2 cellular contexts compared by ENCODE assay signal in genomic region chr10:20618148-20618547, GRCh38.
TF ChIP-seq lines count a peak whose summit lies in the region.

No MANE protein-coding gene starts in this region.

TF ChIP-seq in A549, 52 proteins besides CTCF, POLR2A, EP300 and RAD21:
- TF ChIP-seq MAFK (IDR thresholded peaks at IDR 0.05; ENCODE audit: partially characterized antibody), result peak; percentile 32
- no peak for TF ChIP-seq HOXB5 (CRISPR knock-in tag; IDR thresholded peaks at IDR 0.05)

TF ChIP-seq in H1, 55 proteins besides CTCF, POLR2A, EP300 and RAD21:
- TF ChIP-seq SRF (IDR thresholded peaks at IDR 0.05; ENCODE audit: low read depth, low read length) (no peak), BACH1 (IDR thresholded peaks at IDR 0.05; ENCODE audit: low read length) (no peak), CHD7 (IDR thresholded peaks at IDR 0.05; ENCODE audit: insufficient replicate concordance, low read length) (no peak), MAX (IDR thresholded peaks at IDR 0.05) (no peak), E2F6 (IDR thresholded peaks at IDR 0.05) (no peak), SIN3A (conservative IDR thresholded peaks at IDR 0.05 in 1 of 2, IDR thresholded peaks at IDR 0.05 in 1 of 2; ENCODE audit: low read depth in 1 of 2, low read length in 2 of 2) (no peak), FOSL1 (IDR thresholded peaks at IDR 0.05; ENCODE audit: insufficient read depth, low read depth, low read length) (no peak), POU5F1 (IDR thresholded peaks at IDR 0.05; ENCODE audit: low read depth, low read length) (no peak), NANOG (IDR thresholded peaks at IDR 0.05; ENCODE audit: insufficient read depth, low read depth, low read length, poor library complexity, severe bottlenecking) (no peak), ASH2L (IDR thresholded peaks at IDR 0.05; ENCODE audit: low read length) (no peak)
